Comparison of ENCODE assay signal across 12 cellular contexts in the genomic region with DNA sequence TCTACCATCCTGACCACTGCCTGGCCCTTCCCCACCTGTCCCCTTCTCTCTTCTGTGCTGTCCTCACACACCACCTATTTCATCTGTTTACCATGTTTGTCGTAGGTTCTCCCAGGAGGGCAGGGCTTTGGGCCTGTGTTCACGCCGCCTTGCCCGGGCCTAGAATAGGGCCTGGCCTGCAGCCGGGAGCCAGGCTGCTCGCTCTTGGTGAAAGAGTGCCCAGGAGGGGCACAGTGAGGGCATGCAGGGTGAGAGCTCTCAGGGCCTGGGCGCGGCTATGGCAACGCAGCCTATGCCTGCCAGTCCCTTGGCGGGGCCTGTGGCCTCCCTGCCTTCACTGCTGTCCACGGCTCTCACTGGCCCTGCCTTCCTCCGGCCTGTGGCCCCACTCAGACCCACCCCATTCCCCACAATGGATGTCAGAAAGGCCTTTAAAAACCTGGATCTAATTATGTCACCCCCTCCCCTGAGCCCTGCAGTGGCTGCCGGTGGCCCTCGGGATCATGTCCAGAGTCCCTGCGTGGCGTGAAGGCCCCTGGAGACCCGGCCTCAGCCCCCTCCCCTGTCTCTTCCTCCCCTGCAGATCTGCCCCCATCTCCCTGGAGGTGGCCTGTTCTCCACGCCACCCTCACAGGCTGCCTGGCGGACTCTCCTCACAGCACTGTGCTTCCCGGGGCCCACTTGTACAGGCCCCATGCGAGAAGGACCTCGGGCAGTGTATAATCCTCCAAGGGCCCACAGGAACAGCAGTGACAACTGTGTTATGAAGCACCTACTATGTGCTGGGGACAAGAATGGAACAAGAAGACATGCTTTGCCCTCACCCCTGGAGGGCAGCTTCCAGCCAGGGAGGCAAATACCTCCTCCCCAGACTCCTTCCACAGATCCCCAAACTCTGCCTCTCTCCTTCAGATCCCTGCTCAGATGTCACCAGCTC. TPM values are rescaled to one million over a fixed set of nuclear protein-coding genes. Genes with fewer than 3 reads are reported as not detected.
DNase-seq lines count a peak whose midpoint lies in the region; ATAC-seq and TF ChIP-seq lines count a peak whose summit lies in the region.
"Had no signal": no experiment of that assay in that cellular context is flagged by ENCODE, and none has a peak within 500 bp of the region (broad histone marks: within the 10 kb centered on the region; RNA-seq: fewer than 3 reads in every experiment).

No MANE protein-coding gene starts in this region.

- H3K9me3 ChIP-seq in right atrium auricular region (no peaks in the 10 kb centered on the region), endodermal cell (ENCODE audit: control insufficient read depth, low read length) (no peaks in the 10 kb centered on the region), neuronal stem cell (replicated peaks in 1 of 2; ENCODE audit: control insufficient read depth in 2 of 2, insufficient read depth in 1 of 2, low read depth in 1 of 2, low read length in 2 of 2) (no peaks in the 10 kb centered on the region)

- peak overlapping the region; percentile 63 for H2BK120ac ChIP-seq in neuronal stem cell (ENCODE audit: low read depth, low read length)

- H3K9ac ChIP-seq in endodermal cell (ENCODE audit: extremely low read depth, low read length, poor library complexity, severe bottlenecking) (no peak overlapping the region), neuronal stem cell (ENCODE audit: low read depth, low read length, poor library complexity) (peak overlapping the region; percentile 17)

- TF ChIP-seq CTCF in right atrium auricular region (IDR thresholded peaks at IDR 0.05) (no peak), endodermal cell (conservative IDR thresholded peaks at IDR 0.05) (no peak), glutamatergic neuron (IDR thresholded peaks at IDR 0.05; ENCODE audit: partially characterized antibody, unreplicated experiment) (no peak)

- intact Hi-C loops in Right ventricle myocardium superior (cut with DNase I): no loop called here

- H3K27me3 ChIP-seq in right atrium auricular region: no peaks in the 10 kb centered on the region
- H3K27me3 ChIP-seq in endodermal cell (ENCODE audit: control insufficient read depth, insufficient read depth, low read length, poor library complexity, severe bottlenecking): no peaks in the 10 kb centered on the region
- H3K27me3 ChIP-seq in neuronal stem cell (ENCODE audit: control insufficient read depth in 3 of 3, insufficient read depth in 3 of 3, low read depth in 1 of 3, low read length in 3 of 3): peaks cover 0 to 61% (median 0%) of the 10 kb centered on the region in 3 experiments

- H3K4me3 ChIP-seq in right atrium auricular region (no peak overlapping the region), endodermal cell (ENCODE audit: low read length) (no peak overlapping the region), neuronal stem cell (ENCODE audit: low read length in 2 of 2) (no peak overlapping the region)

- no peak overlapping the region for H2BK12ac ChIP-seq in neuronal stem cell (ENCODE audit: low read length)

- H3K9me3 Mint-ChIP-seq in endodermal cell: no peaks in the 10 kb centered on the region
- peaks cover 8% of the 10 kb centered on the region for H3K9me3 Mint-ChIP-seq in glutamatergic neuron (ENCODE audit: unreplicated experiment)

- H3K23ac ChIP-seq in neuronal stem cell (ENCODE audit: low read depth, low read length, poor library complexity): no peak overlapping the region

- H3K27ac ChIP-seq in right atrium auricular region (no peak overlapping the region), endodermal cell (ENCODE audit: low read depth, low read length) (no peak overlapping the region), neuronal stem cell (replicated peaks; ENCODE audit: low read length) (no peak overlapping the region)

- H3K36me3 ChIP-seq in right atrium auricular region (no peaks in the 10 kb centered on the region), endodermal cell (ENCODE audit: control insufficient read depth, insufficient read depth, low read length) (no peaks in the 10 kb centered on the region), neuronal stem cell (replicated peaks in 1 of 2; ENCODE audit: control insufficient read depth in 2 of 2, insufficient read depth in 2 of 2, low read length in 2 of 2) (no peaks in the 10 kb centered on the region)

- no peak overlapping the region for H2AFZ ChIP-seq in neuronal stem cell (ENCODE audit: low read length)

- no peak for DNase-seq in Right ventricle myocardium superior
- no peak for DNase-seq in right atrium auricular region (ENCODE audit: low spot score)
- peak; percentile 57 for DNase-seq in G401 (ENCODE audit: low spot score)
- DNase-seq in endodermal cell: no peak
- DNase-seq in neuronal stem cell (ENCODE audit: low spot score): no peak
- no peak for DNase-seq in T-helper 2 cell
- no peak for DNase-seq in glutamatergic neuron
- DNase-seq: NCI-H69; NK-92 treated with Interleukin-12 subunit alpha and Interleukin-12 subunit beta, amount 100 ng/mL, for 24 hours; OCI-M1; RPMI8226 had no signal

- in situ Hi-C loops in G401 (cut with HindIII; ENCODE audit: low sequenced_read_pairs): no loop called here

- 90 to 94% methylated on average over 12 to 22 of the region's 22 CpGs for WGBS in endodermal cell (ENCODE audit: insufficient coverage in 1 of 2, insufficient read length in 1 of 2), 2 experiments
- no CpG with 5 or more reads among the region's 22 CpGs for WGBS in neuronal stem cell (ENCODE audit: extremely low coverage in 2 of 2, insufficient read length in 2 of 2, insufficient replicate concordance in 1 of 2), 2 donors

- H3K4me1 Mint-ChIP-seq in endodermal cell: peaks cover 13% of the 10 kb centered on the region
- peaks cover 29% of the 10 kb centered on the region for H3K4me1 Mint-ChIP-seq in glutamatergic neuron (ENCODE audit: low read depth, unreplicated experiment)

- no peak overlapping the region for H2BK15ac ChIP-seq in neuronal stem cell (ENCODE audit: low read length)

- no peak overlapping the region for H3K14ac ChIP-seq in neuronal stem cell (ENCODE audit: low read length)

- no peak overlapping the region for H2BK5ac ChIP-seq in neuronal stem cell (ENCODE audit: low read length)

- ATAC-seq in Right ventricle myocardium superior (ENCODE audit: poor library complexity) (peak; percentile 61), GM18867 (IDR thresholded peaks at IDR 0.05; ENCODE audit: unreplicated experiment) (no peak)

- H3K4me3 Mint-ChIP-seq in endodermal cell (no peak overlapping the region), glutamatergic neuron (ENCODE audit: unreplicated experiment) (no peak overlapping the region)

- H3K4ac ChIP-seq in neuronal stem cell (ENCODE audit: low read length): no peak overlapping the region

- H3K36me3 Mint-ChIP-seq in endodermal cell (ENCODE audit: low read depth) (no peaks in the 10 kb centered on the region), glutamatergic neuron (ENCODE audit: unreplicated experiment) (no peaks in the 10 kb centered on the region)

- H4K8ac ChIP-seq in neuronal stem cell (ENCODE audit: low read depth, low read length): no peak overlapping the region

- no peaks in the 10 kb centered on the region for H3K4me1 ChIP-seq in right atrium auricular region
- peaks cover 2% of the 10 kb centered on the region for H3K4me1 ChIP-seq in endodermal cell (ENCODE audit: control insufficient read depth, insufficient read depth, low read length)
- peaks cover 12 to 28% of the 10 kb centered on the region in 2 donors for H3K4me1 ChIP-seq in neuronal stem cell (ENCODE audit: control insufficient read depth in 2 of 2, insufficient read depth in 1 of 2, low read depth in 1 of 2, low read length in 2 of 2)

- H3K27me3 Mint-ChIP-seq in endodermal cell (ENCODE audit: insufficient read depth): peaks cover 3% of the 10 kb centered on the region
- peaks cover 11% of the 10 kb centered on the region for H3K27me3 Mint-ChIP-seq in glutamatergic neuron (ENCODE audit: unreplicated experiment)

- no peak overlapping the region for H4K91ac ChIP-seq in neuronal stem cell (ENCODE audit: low read depth, low read length, poor library complexity)

- H3K27ac Mint-ChIP-seq in endodermal cell (peak overlapping the region; percentile 37), glutamatergic neuron (ENCODE audit: unreplicated experiment) (no peak overlapping the region)

- H3K18ac ChIP-seq in neuronal stem cell (ENCODE audit: low read length): peak overlapping the region; percentile 51

- no peaks in the 10 kb centered on the region for H3K79me1 ChIP-seq in neuronal stem cell (ENCODE audit: low read depth, low read length)

- peak overlapping the region; percentile 36 for H2AK5ac ChIP-seq in neuronal stem cell (ENCODE audit: low read depth, low read length)

- no peak overlapping the region for H3K4me2 ChIP-seq in neuronal stem cell (ENCODE audit: insufficient read depth, low read length, poor library complexity, severe bottlenecking)

RNA-seq across cellular contexts. Expression of gene NOL4L, which starts 22.9 kb away (rescaled TPM):
- total RNA-seq in Right ventricle myocardium superior (3.5 TPM), right atrium auricular region (10 to 100 TPM in 1 of 2 donors, 1 to 10 TPM in 1; 7.6 to 10.4 TPM), endodermal cell (10 to 100 TPM; 39.6 to 50.7 TPM), glutamatergic neuron (ENCODE audit: unreplicated experiment) (106 TPM)
- total RNA-seq in G401 (2014; rRNA removed; shearing (Covaris generic)): 6.1 and 8.5 TPM in 2 replicates
- 44.8 TPM for polyA plus RNA-seq in endodermal cell (2013, experiment 1 of 2)
- polyA plus RNA-seq in endodermal cell (2013, experiment 2 of 2): 45.4 TPM
- polyA plus RNA-seq in neuronal stem cell (2013, experiment 1 of 2): 27.2 TPM
- polyA plus RNA-seq in neuronal stem cell (2013, experiment 2 of 2): 27.3 TPM
